Comparison of ENCODE assay signal across 9 cellular contexts in genomic region chr7:43302211-43302711, GRCh38.
DNase-seq lines count a peak whose midpoint lies in the region; ATAC-seq and TF ChIP-seq lines count a peak whose summit lies in the region.
"Had no signal": no experiment of that assay in that cellular context is flagged by ENCODE, and none has a peak within 500 bp of the region (broad histone marks: within the 10 kb centered on the region; RNA-seq: fewer than 3 reads in every experiment).

No MANE protein-coding gene starts in this region.

- H3K36me3 Mint-ChIP-seq in glutamatergic neuron (ENCODE audit: unreplicated experiment): no peaks in the 10 kb centered on the region

- H3K4me1 ChIP-seq in transverse colon: no peaks in the 10 kb centered on the region

- peak overlapping the region; percentile 19; the same call in 1 of the 2 replicates for H3K27ac ChIP-seq in VCaP
- H3K27ac ChIP-seq in transverse colon: no peak overlapping the region

- CTCF ChIA-PET in HEK293T (lab: Yijun Ruan, JAX): no interaction called here

- intact Hi-C loops in transverse colon (cut with DNase I; ENCODE audit: low total_unique reads): no loop called here

- H3K9me3 ChIP-seq in transverse colon: no peaks in the 10 kb centered on the region

- H3K27me3 Mint-ChIP-seq in glutamatergic neuron (ENCODE audit: unreplicated experiment): no peaks in the 10 kb centered on the region

- in situ Hi-C loops in transverse colon (cut with MboI; ENCODE audit: low pct_ligation_motif_present in 1 of 4, low pct_unique_long_range_greater_than_20kb in 1 of 4, low sequenced_read_pairs in 3 of 4): no loop called here

- H3K4me3 Mint-ChIP-seq in glutamatergic neuron (ENCODE audit: unreplicated experiment): no peak overlapping the region

- POLR2A ChIA-PET in HEK293T (lab: Yijun Ruan, JAX): no interaction called here

- H3K4me1 Mint-ChIP-seq in glutamatergic neuron (ENCODE audit: low read depth, unreplicated experiment): peaks cover 6% of the 10 kb centered on the region

- peak; percentile 1 to 14 for DNase-seq in stimulated activated CD4-positive, alpha-beta T cell treated with anti-CD3 and anti-CD28 coated beads, Interleukin-12 subunit alpha, Interleukin-12 subunit beta, amount 100 ng/mL, for 24 hours (ENCODE audit: low read depth in 2 of 2)
- DNase-seq in stimulated activated CD4-positive, alpha-beta T cell treated with anti-CD3 and anti-CD28 coated beads, Interleukin-12 subunit alpha, Interleukin-12 subunit beta, amount 100 ng/mL, for 4 hours: no peak
- no peak for DNase-seq in glutamatergic neuron
- DNase-seq in stromal cell of bone marrow (ENCODE audit: low read depth): peak; percentile 25
- no peak for DNase-seq in transverse colon
- no peak for DNase-seq in HEK293T (ENCODE audit: extremely low spot score)
- DNase-seq: NCI-H510A had no signal

- no peaks in the 10 kb centered on the region for H3K36me3 ChIP-seq in transverse colon

- no peak for TF ChIP-seq POLR2A in transverse colon (IDR thresholded peaks at IDR 0.05)

- no peaks in the 10 kb centered on the region for H3K27me3 ChIP-seq in transverse colon

- ATAC-seq in HG03342 (IDR thresholded peaks at IDR 0.05; ENCODE audit: unreplicated experiment): no peak

- peak overlapping the region; percentile 33 for H3K27ac Mint-ChIP-seq in glutamatergic neuron (ENCODE audit: unreplicated experiment)

- no peak for TF ChIP-seq EP300 in transverse colon (IDR thresholded peaks at IDR 0.05; ENCODE audit: low read depth)

- TF ChIP-seq CTCF in VCaP (conservative IDR thresholded peaks at IDR 0.05): no peak
- no peak for TF ChIP-seq CTCF in glutamatergic neuron (IDR thresholded peaks at IDR 0.05; ENCODE audit: partially characterized antibody, unreplicated experiment)
- no peak for TF ChIP-seq CTCF in transverse colon (IDR thresholded peaks at IDR 0.05)

- peaks cover 2% of the 10 kb centered on the region for H3K9me3 Mint-ChIP-seq in glutamatergic neuron (ENCODE audit: unreplicated experiment)

- H3K4me3 ChIP-seq in transverse colon: no peak overlapping the region

- WGBS in transverse colon (ENCODE audit: low coverage in 1 of 2), 2 donors: 66% methylated on average over 10 of the region's 10 CpGs; no CpG with 5 or more reads in 1 of the 2 donors

TF ChIP-seq in HEK293T, 16 proteins besides CTCF, POLR2A, EP300 and RAD21:
- TF ChIP-seq ZNF384 (IDR thresholded peaks at IDR 0.05) (no peak), ARNT (IDR thresholded peaks at IDR 0.05) (no peak), TARDBP (IDR thresholded peaks at IDR 0.05) (no peak), FOXM1 (IDR thresholded peaks at IDR 0.05; ENCODE audit: borderline replicate concordance) (no peak), HDGF (IDR thresholded peaks at IDR 0.05; ENCODE audit: borderline replicate concordance) (no peak), SUZ12 (IDR thresholded peaks at IDR 0.05) (no peak), NFRKB (IDR thresholded peaks at IDR 0.05) (no peak), ELF4 (IDR thresholded peaks at IDR 0.05) (no peak), BHLHE40 (IDR thresholded peaks at IDR 0.05; ENCODE audit: borderline replicate concordance) (no peak), SP1 (IDR thresholded peaks at IDR 0.05) (no peak), PKNOX1 (IDR thresholded peaks at IDR 0.05) (no peak)

Comparison
In these comparisons a context has a peak if more than half of its experiments do, and no peak if none do; other contexts are left out.
1. DNase-seq: peak in stimulated activated CD4-positive, alpha-beta T cell treated with anti-CD3 and anti-CD28 coated beads, Interleukin-12 subunit alpha, Interleukin-12 subunit beta, amount 100 ng/mL, for 24 hours (2 of 2) and stromal cell of bone marrow (single experiment); none in stimulated activated CD4-positive, alpha-beta T cell treated with anti-CD3 and anti-CD28 coated beads, Interleukin-12 subunit alpha, Interleukin-12 subunit beta, amount 100 ng/mL, for 4 hours (single experiment), glutamatergic neuron (single experiment), transverse colon (single experiment) and HEK293T (single experiment).